ENCODE assay signal across 22 cellular contexts in the genomic region with DNA sequence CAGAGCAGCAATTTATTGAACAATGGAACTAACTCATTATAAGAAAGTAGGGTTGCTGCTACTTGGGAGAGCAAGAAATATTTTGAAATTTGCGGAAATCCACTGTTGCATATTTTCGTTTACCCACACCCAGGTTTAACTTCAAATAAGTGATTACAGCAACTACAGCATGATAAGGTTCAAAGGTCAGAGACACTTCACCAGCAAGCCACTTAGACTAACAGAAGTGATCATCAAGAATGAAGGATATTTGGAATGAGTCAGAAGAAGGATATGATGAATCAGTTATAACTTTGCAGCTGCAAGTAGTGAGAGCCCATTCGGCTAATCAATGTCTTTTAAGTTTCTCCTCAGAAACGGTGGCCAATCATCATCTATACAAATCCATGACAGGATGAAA.
DNase-seq lines count a peak whose midpoint lies in the region; ATAC-seq, FAIRE-seq and TF ChIP-seq lines count a peak whose summit lies in the region.
"Had no signal": no experiment of that assay in that cellular context is flagged by ENCODE, and none has a peak within 500 bp of the region (broad histone marks: within the 10 kb centered on the region; RNA-seq: fewer than 3 reads in every experiment).

No MANE protein-coding gene starts in this region.

- H3K27me3 Mint-ChIP-seq in CD4-positive, alpha-beta memory T cell = peaks cover 6 to 8% of the 10 kb centered on the region in 2 donors

- H3K27ac ChIP-seq in PC-3 (ENCODE audit: low read length) (peak overlapping the region; percentile 81), osteoblast (ENCODE audit: low read depth, low read length) (peak overlapping the region; percentile 72), left lung (no peak overlapping the region)
- no peak overlapping the region for H3K27ac ChIP-seq in CD4-positive, alpha-beta memory T cell (ENCODE audit: low read depth, low read length)
- H3K27ac ChIP-seq: KMS-11, neutrophil had no signal

- ATAC-seq in PC-3 (peak; percentile 77), left lung (no peak), GM21737 (IDR thresholded peaks at IDR 0.05; ENCODE audit: unreplicated experiment) (no peak), GM19328 (IDR thresholded peaks at IDR 0.05; ENCODE audit: unreplicated experiment) (no peak)
- ATAC-seq: activated CD4-positive, alpha-beta T cell treated with anti-CD3 and anti-CD28 coated beads for 36 hours; left colon; mucosa of descending colon; sciatic nerve had no signal

- no peaks in the 10 kb centered on the region for H3F3A ChIP-seq in PC-3 (ENCODE audit: low read length, unreplicated experiment)

- H3K9me3 ChIP-seq in PC-3 (ENCODE audit: low read length) (no peaks in the 10 kb centered on the region), osteoblast (ENCODE audit: low read depth, low read length) (no peaks in the 10 kb centered on the region), left lung (no peaks in the 10 kb centered on the region)
- H3K9me3 ChIP-seq in CD4-positive, alpha-beta memory T cell (ENCODE audit: control insufficient read depth in 1 of 2, low read length in 2 of 2) = no peaks in the 10 kb centered on the region
- H3K9me3 ChIP-seq: BE2C, mucosa of descending colon, neutrophil had no signal

- peaks cover 0 to 7% (median 2%) of the 10 kb centered on the region in 8 donors for H3K9me3 Mint-ChIP-seq in CD4-positive, alpha-beta memory T cell
- H3K9me3 Mint-ChIP-seq: dendritic cell treated with granulocyte-macrophage colony-stimulating factor and Interleukin-4, amounts not matched to agents 40 ng/mL and 50 ng/mL, for 4 days had no signal

- no peaks in the 10 kb centered on the region for H3K4me1 Mint-ChIP-seq in CD4-positive, alpha-beta memory T cell
- H3K4me1 Mint-ChIP-seq: activated CD4-positive, alpha-beta T cell treated with anti-CD3 and anti-CD28 coated beads for 36 hours had no signal

- FAIRE-seq in bronchial epithelial cell (lab: Jason Lieb, UNC) = no peak

- no peak overlapping the region; the same call in 1 of the 2 replicates for H3K9ac ChIP-seq in PC-3 (ENCODE audit: low read length)
- H3K9ac ChIP-seq: KMS-11 had no signal

- CTCF ChIA-PET in PC-3 (lab: Charles Lee) = no interaction called here
- CTCF ChIA-PET in CD4-positive, alpha-beta memory T cell (lab: Charles Lee; ENCODE audit: partially characterized antibody) = interaction anchor here (0.8 kb wide), 1 partner anchor 138 kb away, joined by 4 read pairs; no protein-coding TSS in a partner anchor

- H3K4me3 ChIP-seq in PC-3 (ENCODE audit: low read length) (peak overlapping the region; percentile 20; the same call in 1 of the 2 replicates), bronchial epithelial cell (ENCODE audit: low read depth, low read length) (no peak overlapping the region), osteoblast (ENCODE audit: insufficient read depth, low read length) (peak overlapping the region; percentile 28), left lung (no peak overlapping the region)
- H3K4me3 ChIP-seq in CD4-positive, alpha-beta memory T cell (ENCODE audit: low read length in 2 of 2) = no peak overlapping the region
- H3K4me3 ChIP-seq: mucosa of descending colon had no signal

- TF ChIP-seq CTCF in PC-3 (conservative IDR thresholded peaks at IDR 0.05; ENCODE audit: low read depth, low read length) (no peak), bronchial epithelial cell (IDR thresholded peaks at IDR 0.05; ENCODE audit: insufficient read depth, low read length, severe bottlenecking) (no peak), osteoblast (IDR thresholded peaks at IDR 0.05; ENCODE audit: extremely low read depth, low read depth, low read length) (no peak), left lung (IDR thresholded peaks at IDR 0.05) (no peak)

- no peak overlapping the region for H3K4me3 Mint-ChIP-seq in CD4-positive, alpha-beta memory T cell
- H3K4me3 Mint-ChIP-seq: activated CD4-positive, alpha-beta T cell treated with anti-CD3 and anti-CD28 coated beads for 36 hours; dendritic cell treated with granulocyte-macrophage colony-stimulating factor and Interleukin-4, amounts not matched to agents 40 ng/mL and 50 ng/mL, for 4 days had no signal

- peaks cover 0 to 4% of the 10 kb centered on the region in 2 donors for H3K36me3 Mint-ChIP-seq in CD4-positive, alpha-beta memory T cell

- H2AFZ ChIP-seq in PC-3 (ENCODE audit: low read length) (no peak overlapping the region), osteoblast (ENCODE audit: low read length) (no peak overlapping the region)

- 0 out of 2 replicates have a peak, but pooled peaks cover 3% of the 10 kb centered on the region for H3K36me3 ChIP-seq in PC-3 (ENCODE audit: low read depth, low read length)
- no peaks in the 10 kb centered on the region for H3K36me3 ChIP-seq in bronchial epithelial cell (ENCODE audit: control insufficient read depth, insufficient read depth, low read length)
- no peaks in the 10 kb centered on the region for H3K36me3 ChIP-seq in osteoblast (ENCODE audit: insufficient read depth, low read length)
- no peaks in the 10 kb centered on the region for H3K36me3 ChIP-seq in left lung
- H3K36me3 ChIP-seq in CD4-positive, alpha-beta memory T cell (ENCODE audit: insufficient read depth, low read length) = no peaks in the 10 kb centered on the region
- H3K36me3 ChIP-seq: BE2C, neutrophil had no signal

- intact Hi-C loops in PC-3 (cut with micrococcal nuclease) = no loop called here
- intact Hi-C loops in left lung (cut with DNase I) = no loop called here
- intact Hi-C loops in CD4-positive, alpha-beta memory T cell (cut with micrococcal nuclease) = no loop called here

- no peaks in the 10 kb centered on the region for H3K9me2 ChIP-seq in PC-3 (replicated peaks; ENCODE audit: low read length)

- DNase-seq in ELR (ENCODE audit: low read depth) (peak; percentile 86), PC-3 (peak; percentile 77), bronchial epithelial cell (ENCODE audit: low read depth) (peak; percentile 89), osteoblast (ENCODE audit: insufficient read length, low spot score, missing footprints) (no peak), left lung (no peak)
- no peak for DNase-seq in CD4-positive, alpha-beta memory T cell
- DNase-seq: activated CD4-positive, alpha-beta T cell treated with anti-CD3 and anti-CD28 coated beads for 36 hours; activated CD8-positive, alpha-beta memory T cell treated with anti-CD3 and anti-CD28 coated beads, Interleukin-2, amount 50 U/mL, for 4 hours; activated naive CD4-positive, alpha-beta T cell; BE2C; left colon; mucosa of descending colon; NCI-H1417 treated with DMSO at 0.1 percent for 48 hours; stimulated activated CD4-positive, alpha-beta T cell treated with anti-CD3 and anti-CD28 coated beads, Interleukin-2, amount 100 ng/mL, for 48 hours; substantia nigra; T1000 had no signal

- POLR2A ChIA-PET in PC-3 (lab: Charles Lee; ENCODE audit: unreplicated experiment) = no interaction called here
- POLR2A ChIA-PET in CD4-positive, alpha-beta memory T cell (lab: Charles Lee; ENCODE audit: partially characterized antibody) = no interaction called here

- peaks cover 41% of the 10 kb centered on the region for H3K4me1 ChIP-seq in PC-3 (ENCODE audit: insufficient read depth, low read length)
- H3K4me1 ChIP-seq in osteoblast (ENCODE audit: insufficient read depth, low read length) = peaks cover 16% of the 10 kb centered on the region
- H3K4me1 ChIP-seq in left lung = no peaks in the 10 kb centered on the region
- H3K4me1 ChIP-seq in CD4-positive, alpha-beta memory T cell (ENCODE audit: insufficient read depth, low read length) = no peaks in the 10 kb centered on the region
- H3K4me1 ChIP-seq: BE2C had no signal

- H3K27ac Mint-ChIP-seq in CD4-positive, alpha-beta memory T cell = peak overlapping the region in 1 of 7 donors; percentile 20
- H3K27ac Mint-ChIP-seq: activated CD4-positive, alpha-beta T cell treated with anti-CD3 and anti-CD28 coated beads for 36 hours; dendritic cell treated with granulocyte-macrophage colony-stimulating factor and Interleukin-4, amounts not matched to agents 40 ng/mL and 50 ng/mL, for 4 days had no signal

- BruUV-seq in PC-3 (replicated peaks; lab: Mats Ljungman, UMichigan) = no TSS peak

- H3K4me2 ChIP-seq in PC-3 (ENCODE audit: low read length) (peak overlapping the region; percentile 54), osteoblast (ENCODE audit: insufficient read depth, low read length) (peak overlapping the region; percentile 69)
- H3K4me2 ChIP-seq: KMS-11 had no signal

- H4K20me1 ChIP-seq in PC-3 (ENCODE audit: low read length) (no peaks in the 10 kb centered on the region), osteoblast (ENCODE audit: insufficient read depth, low read length) (no peaks in the 10 kb centered on the region)

- no peaks in the 10 kb centered on the region for H3K79me2 ChIP-seq in PC-3 (ENCODE audit: low read length)
- H3K79me2 ChIP-seq in osteoblast (ENCODE audit: insufficient read depth, low read length) = no peaks in the 10 kb centered on the region

- H3K27me3 ChIP-seq in PC-3 (ENCODE audit: low read length) (no peaks in the 10 kb centered on the region), bronchial epithelial cell (ENCODE audit: control insufficient read depth, insufficient read depth, low read length) (no peaks in the 10 kb centered on the region), osteoblast (ENCODE audit: insufficient read depth, low read length) (no peaks in the 10 kb centered on the region), left lung (no peaks in the 10 kb centered on the region)
- H3K27me3 ChIP-seq in CD4-positive, alpha-beta memory T cell (ENCODE audit: insufficient read depth, low read length) = peaks cover 3% of the 10 kb centered on the region
- H3K27me3 ChIP-seq: BE2C, neutrophil had no signal

Comparison
In these comparisons a context has a peak if more than half of its experiments do, and no peak if none do; other contexts are left out.
1. DNase-seq: peak in ELR (single experiment), PC-3 (single experiment) and bronchial epithelial cell (single experiment); none in osteoblast (single experiment), left lung (0 of 2) and CD4-positive, alpha-beta memory T cell (0 of 5).
2. H3K27ac ChIP-seq: peak in PC-3 (single experiment) and osteoblast (single experiment); none in left lung (0 of 2) and CD4-positive, alpha-beta memory T cell (single experiment).
3. H3K4me3 ChIP-seq: peak in PC-3 (single experiment) and osteoblast (single experiment); none in bronchial epithelial cell (single experiment), left lung (0 of 2) and CD4-positive, alpha-beta memory T cell (0 of 2).